In genomic region chr13:36819811-36820140, GRCh38 we compare ENCODE assay signal across 1 cellular context.
TF ChIP-seq lines count a peak whose summit lies in the region.

No MANE protein-coding gene starts in this region.

TF ChIP-seq in IMR-90, 13 proteins besides CTCF, POLR2A, EP300 and RAD21 (continued from another document):
- no peak for TF ChIP-seq ELK1 (IDR thresholded peaks at IDR 0.05; ENCODE audit: borderline replicate concordance, low read depth, low read length)
- TF ChIP-seq CHD1 (IDR thresholded peaks at IDR 0.05; ENCODE audit: low read depth, low read length) = no peak
- no peak for TF ChIP-seq MAZ (IDR thresholded peaks at IDR 0.05; ENCODE audit: borderline replicate concordance, low read depth, low read length)
- no peak for TF ChIP-seq MAFK (IDR thresholded peaks at IDR 0.05; ENCODE audit: low read depth, low read length)
- no peak for TF ChIP-seq SMC3 (IDR thresholded peaks at IDR 0.05; ENCODE audit: low read depth, low read length)
